In genomic region chr2:45771251-45771650, GRCh38 we compare ENCODE assay signal across 11 cellular contexts.
DNase-seq lines count a peak whose midpoint lies in the region; FAIRE-seq and TF ChIP-seq lines count a peak whose summit lies in the region.
"Had no signal": no experiment of that assay in that cellular context is flagged by ENCODE, and none has a peak within 500 bp of the region (broad histone marks: within the 10 kb centered on the region; RNA-seq: fewer than 3 reads in every experiment).

No MANE protein-coding gene starts in this region.

- H3K36me3 Mint-ChIP-seq in Caco-2 (ENCODE audit: insufficient read depth, unreplicated experiment), result no peaks in the 10 kb centered on the region
- no peaks in the 10 kb centered on the region for H3K36me3 Mint-ChIP-seq in neural progenitor cell
- H3K36me3 Mint-ChIP-seq: memory B cell had no signal

- no peaks in the 10 kb centered on the region for H3K79me2 ChIP-seq in neural progenitor cell (ENCODE audit: low read depth)

- H3K4me2 ChIP-seq in neural progenitor cell, result peak overlapping the region; percentile 61

- DNase-seq in Caco-2, result peak; percentile 42 to 53
- peak; percentile 55 for DNase-seq in NCI-H446 treated with DMSO at 0.1 percent for 48 hours (lab: John Stamatoyannopoulos, UW)
- peak; percentile 73 for DNase-seq in neural progenitor cell (ENCODE audit: low spot score)
- DNase-seq in NCI-H2081 treated with DMSO at 0.1 percent for 48 hours (lab: John Stamatoyannopoulos, UW), result no peak
- no peak for DNase-seq in small intestine
- no peak for DNase-seq in GM10248 (ENCODE audit: extremely low spot score)
- no peak for DNase-seq in stimulated activated CD4-positive, alpha-beta T cell treated with anti-CD3 and anti-CD28 coated beads, Interleukin-4, amount 100 ng/mL, for 24 hours
- DNase-seq: activated gamma-delta T cell, thyroid gland had no signal

- H3K27ac ChIP-seq in esophagus (ENCODE audit: low read depth in 2 of 2, low read length in 1 of 2) (peak overlapping the region; percentile 3 to 43), neural progenitor cell (peak overlapping the region; percentile 63), small intestine (ENCODE audit: low read depth in 1 of 2, low read length in 1 of 2) (peak overlapping the region in 1 of 2 donors; percentile 6)
- H3K27ac ChIP-seq: thyroid gland had no signal

- TF ChIP-seq CTCF in Caco-2 (IDR thresholded peaks at IDR 0.05; ENCODE audit: insufficient read depth in 1 of 2, low read depth in 1 of 2, low read length in 1 of 2, severe bottlenecking in 1 of 2, unreplicated experiment in 1 of 2), result no peak
- TF ChIP-seq CTCF in neural progenitor cell (IDR thresholded peaks at IDR 0.05), result no peak
- no peak for TF ChIP-seq CTCF in GM10248 (IDR thresholded peaks at IDR 0.05; ENCODE audit: control extremely low read depth, extremely low read depth, low read depth, missing control alignments)

- BruUV-seq in Caco-2 (replicated peaks; lab: Mats Ljungman, UMichigan), result no TSS peak

- FAIRE-seq in small intestine (lab: Jason Lieb, UNC), result no peak

- H3K4me3 Mint-ChIP-seq in Caco-2 (ENCODE audit: unreplicated experiment), result no peak overlapping the region
- peak overlapping the region; percentile 17 for H3K4me3 Mint-ChIP-seq in neural progenitor cell
- H3K4me3 Mint-ChIP-seq: memory B cell had no signal

- H3K27me3 Mint-ChIP-seq in Caco-2 (ENCODE audit: insufficient read depth, unreplicated experiment) (peaks cover 4% of the 10 kb centered on the region), neural progenitor cell (ENCODE audit: insufficient read depth, low read depth) (peaks cover 4% of the 10 kb centered on the region)
- H3K27me3 Mint-ChIP-seq: memory B cell had no signal

- H3K9me3 ChIP-seq in Caco-2, result no peaks in the 10 kb centered on the region
- no peaks in the 10 kb centered on the region for H3K9me3 ChIP-seq in esophagus (ENCODE audit: control insufficient read depth in 2 of 2, insufficient read depth in 1 of 2, low read depth in 1 of 2, low read length in 1 of 2)
- no peaks in the 10 kb centered on the region for H3K9me3 ChIP-seq in neural progenitor cell (ENCODE audit: low read depth)
- no peaks in the 10 kb centered on the region for H3K9me3 ChIP-seq in small intestine (ENCODE audit: control insufficient read depth, low read depth)
- H3K9me3 ChIP-seq: thyroid gland had no signal

- POLR2A ChIA-PET in Caco-2 (lab: Charles Lee) (no interaction called here), GM10248 (lab: Yijun Ruan, JAX) (no interaction called here)

- peaks cover 8% of the 10 kb centered on the region for H3F3A ChIP-seq in neural progenitor cell (ENCODE audit: low read depth)

- 55 to 60% methylated on average over 10 of the region's 10 CpGs for WGBS in esophagus, 2 donors
- WGBS in small intestine, 3 donors, result 51 to 85% (median 84%) methylated on average over 10 of the region's 10 CpGs

- peak overlapping the region; percentile 66 for H2AFZ ChIP-seq in neural progenitor cell (replicated peaks)

- H3K9ac ChIP-seq in neural progenitor cell, result no peak overlapping the region

- intact Hi-C loops in Caco-2 (cut with micrococcal nuclease; ENCODE audit: unreplicated experiment), result loop anchor here (1.0 kb wide), 1 partner anchor 165 kb away; no protein-coding TSS in a partner anchor

- H3K36me3 ChIP-seq in Caco-2 (ENCODE audit: control insufficient read depth, insufficient read depth, low read length) (no peaks in the 10 kb centered on the region), esophagus (ENCODE audit: control insufficient read depth in 2 of 2, insufficient read depth in 2 of 2, low read length in 1 of 2) (no peaks in the 10 kb centered on the region), neural progenitor cell (no peaks in the 10 kb centered on the region), small intestine (ENCODE audit: control insufficient read depth in 2 of 2, insufficient read depth in 2 of 2, low read length in 2 of 2) (no peaks in the 10 kb centered on the region)
- H3K36me3 ChIP-seq: thyroid gland had no signal

- H3K27ac Mint-ChIP-seq in Caco-2 (ENCODE audit: unreplicated experiment) (no peak overlapping the region), neural progenitor cell (peak overlapping the region; percentile 84)
- H3K27ac Mint-ChIP-seq: memory B cell had no signal

- H3K4me3 ChIP-seq in Caco-2 (ENCODE audit: low read depth, low read length), result no peak overlapping the region
- no peak overlapping the region for H3K4me3 ChIP-seq in esophagus (ENCODE audit: low read depth in 1 of 2, low read length in 2 of 2)
- H3K4me3 ChIP-seq in neural progenitor cell, result no peak overlapping the region
- no peak overlapping the region for H3K4me3 ChIP-seq in small intestine (ENCODE audit: low read depth in 1 of 2, low read length in 2 of 2)
- H3K4me3 ChIP-seq: thyroid gland had no signal

- no peaks in the 10 kb centered on the region for H3K4me1 ChIP-seq in Caco-2
- H3K4me1 ChIP-seq in esophagus (ENCODE audit: control insufficient read depth in 2 of 2, insufficient read depth in 2 of 2, low read length in 1 of 2), result peaks cover 3% of the 10 kb centered on the region in 2 donors
- H3K4me1 ChIP-seq in neural progenitor cell, result peaks cover 38% of the 10 kb centered on the region
- H3K4me1 ChIP-seq in small intestine (ENCODE audit: control insufficient read depth in 2 of 2, insufficient read depth in 1 of 2, low read depth in 1 of 2, low read length in 1 of 2), result no peaks in the 10 kb centered on the region

- H3K4me1 Mint-ChIP-seq in Caco-2 (ENCODE audit: low read depth, unreplicated experiment) (peaks cover 3% of the 10 kb centered on the region), neural progenitor cell (peaks cover 40% of the 10 kb centered on the region)

- CTCF ChIA-PET in Caco-2 (lab: Charles Lee) (interaction anchor here (0.6 kb wide), 1 partner anchor 1129 kb away, joined by 5 read pairs; no protein-coding TSS in a partner anchor), GM10248 (lab: Yijun Ruan, JAX) (interaction anchor here (2.4 to 3.2 kb wide), 2 partner anchors 8 to 10 kb away, joined by 14 to 30 read pairs; no protein-coding TSS in a partner anchor)

- H3K9me3 Mint-ChIP-seq in Caco-2 (ENCODE audit: unreplicated experiment) (no peaks in the 10 kb centered on the region), neural progenitor cell (no peaks in the 10 kb centered on the region)
- H3K9me3 Mint-ChIP-seq: memory B cell had no signal

- no peaks in the 10 kb centered on the region; the same call in 1 of the 2 replicates for H3K27me3 ChIP-seq in Caco-2 (replicated peaks; ENCODE audit: control insufficient read depth, insufficient read depth, low read length)
- H3K27me3 ChIP-seq in esophagus (ENCODE audit: control insufficient read depth in 1 of 2, insufficient read depth in 2 of 2, low read length in 2 of 2), result no peaks in the 10 kb centered on the region
- H3K27me3 ChIP-seq in neural progenitor cell, result no peaks in the 10 kb centered on the region
- H3K27me3 ChIP-seq in small intestine (ENCODE audit: control insufficient read depth in 2 of 2, insufficient read depth in 2 of 2, low read length in 2 of 2), result no peaks in the 10 kb centered on the region
- H3K27me3 ChIP-seq: thyroid gland had no signal

- no peaks in the 10 kb centered on the region for H4K20me1 ChIP-seq in neural progenitor cell (ENCODE audit: low read depth)

Comparison
In these comparisons a context has a peak if more than half of its experiments do, and no peak if none do; other contexts are left out.
1. DNase-seq: peak in Caco-2 (2 of 2), NCI-H446 treated with DMSO at 0.1 percent for 48 hours (single experiment) and neural progenitor cell (single experiment); none in NCI-H2081 treated with DMSO at 0.1 percent for 48 hours (single experiment), small intestine (single experiment), GM10248 (single experiment) and stimulated activated CD4-positive, alpha-beta T cell treated with anti-CD3 and anti-CD28 coated beads, Interleukin-4, amount 100 ng/mL, for 24 hours (single experiment).